Comparison of ENCODE assay signal across 1 cellular context in the genomic region with DNA sequence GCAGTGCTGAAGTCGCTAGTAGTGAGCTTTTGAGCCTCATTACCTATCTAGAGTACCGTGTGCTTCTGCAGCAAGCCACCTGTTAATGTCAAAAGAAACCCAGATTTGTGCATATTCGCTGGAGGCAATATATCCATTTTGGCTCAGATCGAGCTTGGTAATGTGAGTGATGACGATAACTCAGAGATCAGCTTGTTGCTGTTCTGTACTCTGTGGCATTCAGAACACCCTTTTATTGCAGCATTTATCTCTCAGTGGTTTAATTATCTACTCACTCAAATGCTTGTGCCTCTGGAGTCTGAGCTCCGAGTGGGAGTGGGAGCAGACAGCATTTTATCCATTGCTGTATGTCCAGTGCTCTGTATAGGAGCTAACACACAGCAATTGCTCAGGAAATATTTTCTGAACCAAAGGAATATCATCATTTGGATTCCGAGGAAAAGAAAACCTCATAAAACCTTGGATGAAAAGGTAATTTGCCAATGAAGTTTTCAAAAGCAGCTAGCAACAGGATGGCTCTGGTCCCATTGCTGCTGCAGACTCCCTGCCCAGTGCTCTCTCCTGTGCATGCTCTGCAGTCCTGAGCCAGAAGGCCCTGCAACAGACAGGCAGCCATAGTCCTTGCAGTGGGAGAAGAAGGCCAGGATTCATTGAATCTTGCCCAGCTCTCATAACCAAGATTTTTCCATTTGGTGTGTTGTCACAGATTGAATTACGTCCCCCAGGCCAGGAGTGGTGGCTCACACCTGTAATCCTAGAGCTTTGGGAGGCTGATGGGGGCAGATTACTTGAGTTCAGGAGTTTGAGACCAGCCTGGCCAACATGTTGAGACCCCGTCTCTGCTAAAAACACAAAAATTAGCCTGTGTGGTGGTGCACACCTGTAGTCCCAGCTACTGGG.
TF ChIP-seq lines count a peak whose summit lies in the region.

No MANE protein-coding gene starts in this region.

TF ChIP-seq in H1, 55 proteins besides CTCF, POLR2A, EP300 and RAD21 (continued from another document):
- TF ChIP-seq TAF7 (optimal IDR thresholded peaks at IDR 0.05; ENCODE audit: borderline replicate concordance, low read depth, low read length) (no peak), SP4 (IDR thresholded peaks at IDR 0.05; ENCODE audit: low read length) (no peak), NRF1 (IDR thresholded peaks at IDR 0.05; ENCODE audit: low read depth, low read length) (no peak), CBX5 (IDR thresholded peaks at IDR 0.05; ENCODE audit: low read depth, low read length) (no peak), SIX5 (IDR thresholded peaks at IDR 0.05; ENCODE audit: low read depth, low read length) (no peak), RNF2 (IDR thresholded peaks at IDR 0.05; ENCODE audit: borderline replicate concordance, low read depth, low read length, missing control alignments, poor library complexity, severe bottlenecking) (no peak), BRCA1 (IDR thresholded peaks at IDR 0.05; ENCODE audit: low read depth, low read length) (no peak)
TF ChIP-seq in H1: peak in this region for 0.
